11 cellular contexts compared by ENCODE assay signal in the genomic region with DNA sequence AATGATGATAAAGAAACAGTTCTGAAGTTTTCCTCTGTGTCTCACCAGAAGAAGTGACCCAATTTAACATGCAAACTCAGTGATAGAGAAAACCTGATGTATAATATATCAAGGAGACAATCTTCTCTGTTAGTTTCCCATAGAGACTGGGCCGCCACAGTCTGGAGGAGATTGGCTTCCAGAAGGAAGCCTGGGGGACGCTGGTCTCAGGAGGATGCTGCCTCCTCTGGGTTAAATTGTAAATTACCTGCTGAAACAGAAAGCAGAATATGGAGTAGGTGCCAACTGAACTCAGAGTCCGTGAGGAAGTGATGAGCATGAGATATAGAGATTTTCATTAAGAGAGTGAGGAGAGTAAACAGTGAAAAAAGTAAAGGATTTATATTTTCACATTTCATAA. TPM values are rescaled to one million over a fixed set of nuclear protein-coding genes. Genes with fewer than 3 reads are reported as not detected.
DNase-seq lines count a peak whose midpoint lies in the region; ATAC-seq, FAIRE-seq and TF ChIP-seq lines count a peak whose summit lies in the region.
"Had no signal": no experiment of that assay in that cellular context is flagged by ENCODE, and none has a peak within 500 bp of the region (broad histone marks: within the 10 kb centered on the region; RNA-seq: fewer than 3 reads in every experiment).

No MANE protein-coding gene starts in this region.

- H3K9me3 ChIP-seq in kidney (ENCODE audit: control insufficient read depth in 1 of 2, low read length in 2 of 2), result peaks cover 0 to 2% of the 10 kb centered on the region in 2 donors
- H3K9me3 ChIP-seq: Peyer's patch had no signal

- H3K4me3 ChIP-seq in kidney (ENCODE audit: low read length in 2 of 2), result no peak overlapping the region
- H3K4me3 ChIP-seq: Peyer's patch, skin epidermis had no signal

- no peak overlapping the region for H3K27ac ChIP-seq in kidney (ENCODE audit: low read depth in 2 of 2, low read length in 2 of 2)
- H3K27ac ChIP-seq: Peyer's patch, skin epidermis had no signal

- peak; percentile 51 for FAIRE-seq in kidney (lab: Jason Lieb, UNC)

- intact Hi-C loops in kidney (cut with DNase I), result no loop called here

- ATAC-seq in HG03457 (IDR thresholded peaks at IDR 0.05; ENCODE audit: unreplicated experiment), result peak; percentile 74

- H3K9ac ChIP-seq in kidney (ENCODE audit: low read length in 2 of 2), result no peak overlapping the region

- DNase-seq in GM13976 (ENCODE audit: low spot score), result peak; percentile 60
- peak; percentile 73 for DNase-seq in GM20000 (ENCODE audit: low spot score)
- no peak for DNase-seq in kidney
- no peak for DNase-seq in NCI-H345 treated with DMSO at 0.1 percent for 48 hours (lab: John Stamatoyannopoulos, UW; ENCODE audit: unreplicated experiment)
- DNase-seq in NCI-H1417 treated with DMSO at 0.1 percent for 48 hours (lab: John Stamatoyannopoulos, UW), result no peak
- no peak for DNase-seq in stimulated activated CD4-positive, alpha-beta T cell treated with anti-CD3 and anti-CD28 coated beads, Interleukin-12 subunit alpha, Interleukin-12 subunit beta, amount 100 ng/mL, for 4 hours
- no peak for DNase-seq in DMS79 treated with DMSO at 0.1 percent for 48 hours (lab: John Stamatoyannopoulos, UW)

- no peaks in the 10 kb centered on the region for H3K36me3 ChIP-seq in kidney (ENCODE audit: control insufficient read depth in 1 of 2, insufficient read depth in 2 of 2, low read length in 2 of 2)
- H3K36me3 ChIP-seq: Peyer's patch had no signal

- H3K4me1 ChIP-seq in kidney (ENCODE audit: control insufficient read depth in 1 of 2, insufficient read depth in 1 of 2, low read depth in 1 of 2, low read length in 2 of 2), result no peaks in the 10 kb centered on the region
- H3K4me1 ChIP-seq: Peyer's patch had no signal

- in situ Hi-C loops in GM13976 (cut with MboI; ENCODE audit: low sequenced_read_pairs, unreplicated experiment), result loop anchor here (10.0 kb wide), 1 partner anchor 62 kb away; no protein-coding TSS in a partner anchor

- TF ChIP-seq CTCF in GM13976 (IDR thresholded peaks at IDR 0.05; ENCODE audit: borderline replicate concordance, control extremely low read depth, extremely low read depth, insufficient read depth, missing control alignments) (peak; percentile 55), GM20000 (IDR thresholded peaks at IDR 0.05; ENCODE audit: extremely low read depth, missing control alignments) (peak; percentile 25), kidney (IDR thresholded peaks at IDR 0.05; ENCODE audit: borderline replicate concordance, extremely low read depth, insufficient read depth) (peak; percentile 44)

RNA-seq across cellular contexts. Expression of gene OR14I1, which starts 15.8 kb away (rescaled TPM):
- not detected for total RNA-seq in kidney
- not detected for polyA plus RNA-seq in kidney (ENCODE audit: insufficient read depth, low read depth, low replicate concordance)
- total RNA-seq: dermis microvascular lymphatic vessel endothelial cell, Peyer's patch had no signal

RNA-seq across cellular contexts. Expression of gene OR2T27, which starts 31.5 kb away (rescaled TPM):
- total RNA-seq in kidney, result not detected
- not detected for polyA plus RNA-seq in kidney (ENCODE audit: insufficient read depth, low read depth, low replicate concordance)
- total RNA-seq: dermis microvascular lymphatic vessel endothelial cell, Peyer's patch had no signal

RNA-seq across cellular contexts. Expression of gene OR2T35, which starts 41.7 kb away (rescaled TPM):
- total RNA-seq in kidney, result 0.28 TPM
- polyA plus RNA-seq in kidney (ENCODE audit: insufficient read depth, low read depth, low replicate concordance), result not detected
- total RNA-seq: dermis microvascular lymphatic vessel endothelial cell, Peyer's patch had no signal

RNA-seq across cellular contexts. Expression of gene OR2T11, which starts 51.9 kb away (rescaled TPM):
- 0.57 TPM for total RNA-seq in kidney
- polyA plus RNA-seq in kidney (ENCODE audit: insufficient read depth, low read depth, low replicate concordance), result not detected
- total RNA-seq: dermis microvascular lymphatic vessel endothelial cell, Peyer's patch had no signal

Comparison
In these comparisons a context has a peak if more than half of its experiments do, and no peak if none do; other contexts are left out.
1. DNase-seq: peak in GM13976 (single experiment) and GM20000 (single experiment); none in kidney (single experiment), NCI-H345 treated with DMSO at 0.1 percent for 48 hours (single experiment), NCI-H1417 treated with DMSO at 0.1 percent for 48 hours (single experiment), stimulated activated CD4-positive, alpha-beta T cell treated with anti-CD3 and anti-CD28 coated beads, Interleukin-12 subunit alpha, Interleukin-12 subunit beta, amount 100 ng/mL, for 4 hours (single experiment) and DMS79 treated with DMSO at 0.1 percent for 48 hours (single experiment).
2. Peak in every context shown above with its lines, with median percentiles within 50 percentile points of each other: CTCF ChIP-seq.